15 cellular contexts compared by ENCODE assay signal in genomic region chr18:48080546-48080945, GRCh38.
"Had no signal": no experiment of that assay in that cellular context is flagged by ENCODE, and none has a peak within 500 bp of the region (broad histone marks: within the 10 kb centered on the region; RNA-seq: fewer than 3 reads in every experiment).

No MANE protein-coding gene starts in this region.

- H3K4me3 ChIP-seq: ascending aorta, cardiac muscle cell, colonic mucosa, right atrium auricular region had no signal

- H3K27ac ChIP-seq: ascending aorta, cardiac muscle cell, colonic mucosa, right atrium auricular region, VCaP had no signal

- H3K27me3 ChIP-seq: ascending aorta, cardiac muscle cell, colonic mucosa, right atrium auricular region had no signal

- H3K36me3 ChIP-seq: ascending aorta, cardiac muscle cell, colonic mucosa, right atrium auricular region had no signal

- FAIRE-seq: frontal cortex, small intestine had no signal

- DNase-seq: activated CD4-positive, alpha-beta T cell treated with anti-CD3 and anti-CD28 coated beads for 4 hours; activated CD8-positive, alpha-beta memory T cell treated with anti-CD3 and anti-CD28 coated beads, Interleukin-2, amount 50 U/mL, for 48 hours; activated CD8-positive, alpha-beta T cell treated with anti-CD3 and anti-CD28 coated beads for 36 hours; colonic mucosa; effector CD4-positive, alpha-beta T cell; kidney glomerular epithelial cell; small intestine; stimulated activated naive B cell treated with anti-CD40 and anti-IgM and Interleukin-4, amounts not matched to agents 10 μg/mL and 1 μg/mL and 100 μg/mL, for 72 hours; T-helper 1 cell; trophoblast cell had no signal

- H3K4me1 ChIP-seq: ascending aorta, colonic mucosa, right atrium auricular region had no signal

- H3K9me3 ChIP-seq: ascending aorta, colonic mucosa, right atrium auricular region had no signal
